Comparison of ENCODE assay signal across 34 cellular contexts in the genomic region with DNA sequence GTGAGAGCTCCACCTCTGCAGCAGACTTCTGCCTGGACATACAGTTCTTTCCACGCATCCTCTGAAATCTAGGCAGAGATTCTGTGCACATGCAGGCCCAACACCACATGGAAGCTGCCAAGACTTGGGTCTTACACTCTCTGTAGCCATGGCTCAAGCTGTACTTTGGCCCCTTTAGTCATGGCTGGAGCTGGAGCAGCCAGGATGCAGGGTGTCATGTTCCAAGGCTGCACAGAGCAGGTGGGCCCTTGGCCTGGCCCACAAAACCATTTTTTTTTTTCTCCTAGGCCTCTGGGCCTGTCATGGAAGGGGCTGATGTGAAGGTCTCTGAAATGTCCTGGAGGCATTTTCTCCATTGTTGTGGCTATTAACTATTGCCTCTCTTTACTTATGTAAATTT.
"Had no signal": no experiment of that assay in that cellular context is flagged by ENCODE, and none has a peak within 500 bp of the region (broad histone marks: within the 10 kb centered on the region; RNA-seq: fewer than 3 reads in every experiment).

No MANE protein-coding gene starts in this region.

- H3K36me3 ChIP-seq: MG63 had no signal

- H3K27me3 ChIP-seq: MG63 had no signal

- H3K9me3 ChIP-seq: MG63 had no signal

- DNase-seq: Karpas-422, Kasumi-1, MG63, MM.1S, MV-4-11, NCI-H1048, NCI-H1092, NCI-H1092 treated with DMSO at 0.1 percent for 48 hours, NCI-H1105, NCI-H1105 treated with DMSO at 0.1 percent for 48 hours, NCI-H1417, NCI-H1417 treated with DMSO at 0.1 percent for 48 hours, NCI-H1436, NCI-H1436 treated with DMSO at 0.1 percent for 48 hours, NCI-H146, NCI-H1694, NCI-H1694 treated with DMSO at 0.1 percent for 48 hours, NCI-H187, NCI-H187 treated with DMSO at 0.1 percent for 48 hours, NCI-H1930, NCI-H2029, NCI-H2029 treated with DMSO at 0.1 percent for 48 hours, NCI-H2081, NCI-H2081 treated with DMSO at 0.1 percent for 48 hours, NCI-H2107, NCI-H2171, NCI-H2171 treated with DMSO at 0.1 percent for 48 hours, NCI-H2227 treated with DMSO at 0.1 percent for 48 hours, NCI-H226, NCI-H345, NCI-H446, NCI-H446 treated with DMSO at 0.1 percent for 48 hours, NCI-H510A, NCI-H510A treated with DMSO at 0.1 percent for 48 hours had no signal

- H3K4me3 ChIP-seq: MG63 had no signal
